In genomic region chr13:112028481-112028880, GRCh38 we compare ENCODE assay signal across 32 cellular contexts. TPM values are rescaled to one million over a fixed set of nuclear protein-coding genes. Genes with fewer than 3 reads are reported as not detected.
"Had no signal": no experiment of that assay in that cellular context is flagged by ENCODE, and none has a peak within 500 bp of the region (broad histone marks: within the 10 kb centered on the region; RNA-seq: fewer than 3 reads in every experiment).

No MANE protein-coding gene starts in this region.

- H3K36me3 ChIP-seq: neural progenitor cell, neutrophil, pancreas, spleen, suprapubic skin, tibial artery, transverse colon, upper lobe of right lung, vagina had no signal

- H3K9me3 ChIP-seq: neutrophil, pancreas, psoas muscle, spleen, suprapubic skin, testis, transverse colon, upper lobe of right lung, vagina had no signal

- H3K4me1 ChIP-seq: neural progenitor cell, pancreas, psoas muscle, spleen, testis, tibial artery, transverse colon, upper lobe of right lung had no signal

- H3K4me3 ChIP-seq: neural progenitor cell, pancreas, psoas muscle, skin epidermis, smooth muscle cell, spleen, suprapubic skin, testis, tibial artery, transverse colon, upper lobe of right lung, vagina had no signal

- H3K27ac ChIP-seq: neural progenitor cell, neutrophil, pancreas, psoas muscle, skin epidermis, spleen, suprapubic skin, testis, tibial artery, transverse colon, upper lobe of right lung, vagina had no signal

- ATAC-seq: naive thymus-derived CD4-positive, alpha-beta T cell; pancreas; psoas muscle; stimulated activated memory B cell treated with anti-CD40 and anti-IgM and Interleukin-4, amounts not matched to agents 10 μg/mL and 1 μg/mL and 100 μg/mL, for 72 hours; stimulated activated naive CD8-positive, alpha-beta T cell treated with anti-CD3 and anti-CD28 coated beads, Interleukin-15, amount 100 ng/mL, for 72 hours; stimulated activated naive CD8-positive, alpha-beta T cell treated with anti-CD3 and anti-CD28 coated beads, Interleukin-15, Interleukin-2, amounts not matched to agents 100 U/mL and 50 U/mL, for 24 hours; upper lobe of right lung had no signal

- H3K4me2 ChIP-seq: neural progenitor cell, smooth muscle cell had no signal

- FAIRE-seq: pancreas had no signal

- H2AFZ ChIP-seq: neural progenitor cell had no signal

- H3K9ac ChIP-seq: neural progenitor cell had no signal

- DNase-seq: naive thymus-derived CD4-positive, alpha-beta T cell; natural killer cell; nucleus accumbens; pancreas; psoas muscle; right cardiac atrium; spleen; stimulated activated CD4-positive, alpha-beta T cell treated with anti-CD3 and anti-CD28 coated beads, Interleukin-12 subunit alpha, Interleukin-12 subunit beta, amount 100 ng/mL, for 4 hours; stimulated activated CD4-positive, alpha-beta T cell treated with anti-CD3 and anti-CD28 coated beads, Interleukin-1b, Interleukin-23, amount 100 ng/mL, for 48 hours; stimulated activated CD4-positive, alpha-beta T cell treated with anti-CD3 and anti-CD28 coated beads, Interleukin-4, amount 100 ng/mL, for 1 hour; stimulated activated CD4-positive, alpha-beta T cell treated with anti-CD3 and anti-CD28 coated beads, Interleukin-4, amount 100 ng/mL, for 4 hours; stimulated activated CD8-positive, alpha-beta memory T cell treated with anti-CD3 and anti-CD28 coated beads, Interleukin-4, amount 100 ng/mL, for 48 hours; stimulated activated naive CD4-positive, alpha-beta T cell; stimulated activated naive CD8-positive, alpha-beta T cell treated with anti-CD3 and anti-CD28 coated beads, Interleukin-15, amount 100 ng/mL, for 72 hours; stimulated activated naive CD8-positive, alpha-beta T cell treated with anti-CD3 and anti-CD28 coated beads, Interleukin-15, Interleukin-2, amounts not matched to agents 100 U/mL and 50 U/mL, for 24 hours; substantia nigra; testis; tibial artery; transverse colon; upper lobe of right lung had no signal

- H3K27me3 ChIP-seq: neural progenitor cell, neutrophil, testis, vagina had no signal

RNA-seq across cellular contexts. Expression of gene SOX1, which starts 38.5 kb away (rescaled TPM):
- total RNA-seq: naive thymus-derived CD4-positive, alpha-beta T cell; natural killer cell; omental fat pad; osteocyte; pancreas; psoas muscle; renal cortical epithelial cell; right cardiac atrium; sciatic nerve; smooth muscle cell; spleen; transverse colon; upper lobe of right lung; urinary bladder; vagina had no signal
- polyA plus RNA-seq: naive thymus-derived CD4-positive, alpha-beta T cell; pancreas; psoas muscle; right cardiac atrium; smooth muscle cell; spleen; urinary bladder had no signal
